Comparison of ENCODE assay signal across 1 cellular context in genomic region chr20:36468149-36469000, GRCh38.
A peak's percentile ranks its signal among the peaks of the same experiment; 100 is the strongest.
TF ChIP-seq lines count a peak whose summit lies in the region.

No MANE protein-coding gene starts in this region.

TF ChIP-seq in GM12878, 131 proteins besides CTCF, POLR2A, EP300 and RAD21 (continued from another document):
- TF ChIP-seq MLLT1 (IDR thresholded peaks at IDR 0.05) (peak; percentile 39; the same call in 1 of the 2 replicates), NBN (IDR thresholded peaks at IDR 0.05) (no peak), YBX1 (IDR thresholded peaks at IDR 0.05) (no peak), FOXK2 (IDR thresholded peaks at IDR 0.05) (0 out of 2 replicates have a peak, but pooled peaks have one; percentile 16), KDM1A (IDR thresholded peaks at IDR 0.05; ENCODE audit: borderline replicate concordance) (no peak)
